ENCODE assay signal across 21 cellular contexts in genomic region chr17:8923762-8924161, GRCh38. TPM values are rescaled to one million over a fixed set of nuclear protein-coding genes. Genes with fewer than 3 reads are reported as not detected.
DNase-seq lines count a peak whose midpoint lies in the region; TF ChIP-seq lines count a peak whose summit lies in the region.
"Had no signal": no experiment of that assay in that cellular context is flagged by ENCODE, and none has a peak within 500 bp of the region (broad histone marks: within the 10 kb centered on the region; RNA-seq: fewer than 3 reads in every experiment).

No MANE protein-coding gene starts in this region.

- peaks cover 5% of the 10 kb centered on the region; the same call in 1 of the 2 replicates for H3F3A ChIP-seq in MM.1S (ENCODE audit: insufficient read depth, low read length)

- H3K27ac Mint-ChIP-seq in CD14-positive monocyte = peak overlapping the region in 4 of 7 donors; percentile 99 to 100 (median 99)
- H3K27ac Mint-ChIP-seq: B cell had no signal

- H3K4me2 ChIP-seq in MM.1S (ENCODE audit: low read depth, low read length) (no peak overlapping the region), osteoblast (ENCODE audit: insufficient read depth, low read length) (no peak overlapping the region)
- H3K4me2 ChIP-seq: A549 had no signal

- intact Hi-C loops in CD14-positive monocyte (cut with micrococcal nuclease) (loop anchor here in 1 of 2 donors (2.0 kb wide), 2 partner anchors 31 to 41 kb away; partner anchors contain the start of gene PIK3R5), esophagus muscularis mucosa (cut with DNase I) (no loop called here)

- TF ChIP-seq CTCF in CD14-positive monocyte (IDR thresholded peaks at IDR 0.05) = no peak
- no peak for TF ChIP-seq CTCF in MM.1S (IDR thresholded peaks at IDR 0.05; ENCODE audit: low read length)
- no peak for TF ChIP-seq CTCF in esophagus muscularis mucosa (IDR thresholded peaks at IDR 0.05)
- no peak for TF ChIP-seq CTCF in osteoblast (IDR thresholded peaks at IDR 0.05; ENCODE audit: extremely low read depth, low read depth, low read length)
- no peak for TF ChIP-seq CTCF in suprapubic skin (IDR thresholded peaks at IDR 0.05)

- H3K9me2 ChIP-seq in MM.1S (replicated peaks; ENCODE audit: insufficient read depth, low read length) = no peaks in the 10 kb centered on the region

- peaks cover 10 to 24% (median 19%) of the 10 kb centered on the region in 7 donors for H3K9me3 Mint-ChIP-seq in CD14-positive monocyte

- no peak overlapping the region for H3K4me3 ChIP-seq in MM.1S (ENCODE audit: low read length)
- no peak overlapping the region for H3K4me3 ChIP-seq in esophagus muscularis mucosa
- H3K4me3 ChIP-seq in osteoblast (ENCODE audit: insufficient read depth, low read length) = no peak overlapping the region
- no peak overlapping the region for H3K4me3 ChIP-seq in suprapubic skin
- H3K4me3 ChIP-seq: A549 had no signal

- H3K27me3 ChIP-seq in MM.1S (replicated peaks; ENCODE audit: insufficient read depth, low read length) = 0 out of 2 replicates have a peak, but pooled peaks cover 3% of the 10 kb centered on the region
- no peaks in the 10 kb centered on the region for H3K27me3 ChIP-seq in esophagus muscularis mucosa
- H3K27me3 ChIP-seq in osteoblast (ENCODE audit: insufficient read depth, low read length) = no peaks in the 10 kb centered on the region
- H3K27me3 ChIP-seq in suprapubic skin = no peaks in the 10 kb centered on the region

- no peak for TF ChIP-seq POLR2A in esophagus muscularis mucosa (IDR thresholded peaks at IDR 0.05; ENCODE audit: low read depth)
- no peak for TF ChIP-seq POLR2A in suprapubic skin (IDR thresholded peaks at IDR 0.05)

- H4K20me1 ChIP-seq in MM.1S (ENCODE audit: insufficient read depth, low read length) = no peaks in the 10 kb centered on the region
- no peaks in the 10 kb centered on the region for H4K20me1 ChIP-seq in osteoblast (ENCODE audit: insufficient read depth, low read length)

- DNase-seq in CD14-positive monocyte (ENCODE audit: low spot score) (no peak), MM.1S (no peak), esophagus muscularis mucosa (ENCODE audit: extremely low spot score) (peak; percentile 45), osteoblast (ENCODE audit: insufficient read length, low spot score, missing footprints) (peak; percentile 17), suprapubic skin (ENCODE audit: low spot score in 2 of 2) (no peak), amygdala (lab: John Stamatoyannopoulos, UW) (no peak)
- no peak for DNase-seq in activated effector memory CD4-positive, alpha-beta T cell treated with anti-CD3 and anti-CD28 coated beads, Interleukin-2, amount 50 U/mL, for 16 hours
- DNase-seq: CD4-positive, CD25-positive, alpha-beta regulatory T cell; DMS79 treated with DMSO at 0.1 percent for 48 hours; KBM-7; NCI-H1694; NCI-H2081; NCI-H2171; NCI-H345; NCI-H524; NCI-H82; Right ventricle myocardium superior had no signal

- no peaks in the 10 kb centered on the region for H3K36me3 ChIP-seq in MM.1S (replicated peaks; ENCODE audit: insufficient read depth, low read length)
- H3K36me3 ChIP-seq in esophagus muscularis mucosa = no peaks in the 10 kb centered on the region
- H3K36me3 ChIP-seq in osteoblast (ENCODE audit: insufficient read depth, low read length) = no peaks in the 10 kb centered on the region
- H3K36me3 ChIP-seq in suprapubic skin = no peaks in the 10 kb centered on the region

- H3K9me3 ChIP-seq in MM.1S (replicated peaks; ENCODE audit: insufficient read depth, low read length) (no peaks in the 10 kb centered on the region), esophagus muscularis mucosa (peaks cover 0 to 26% (median 19%) of the 10 kb centered on the region in 4 donors), osteoblast (ENCODE audit: low read depth, low read length) (peaks cover 9% of the 10 kb centered on the region), suprapubic skin (peaks cover 19% of the 10 kb centered on the region)

- peaks cover 30 to 33% of the 10 kb centered on the region in 2 donors for H3K36me3 Mint-ChIP-seq in CD14-positive monocyte

- H3K27me3 Mint-ChIP-seq in CD14-positive monocyte (ENCODE audit: low read depth in 3 of 3) = no peaks in the 10 kb centered on the region
- H3K27me3 Mint-ChIP-seq: B cell; CD4-positive, CD25-positive, alpha-beta regulatory T cell had no signal

- peak overlapping the region; percentile 60; the same call in 1 of the 2 replicates for H3K27ac ChIP-seq in MM.1S (ENCODE audit: low read length)
- H3K27ac ChIP-seq in esophagus muscularis mucosa (replicated peaks in 1 of 4) = peak overlapping the region in 1 of 4 donors; percentile 14
- H3K27ac ChIP-seq in osteoblast (ENCODE audit: low read depth, low read length) = no peak overlapping the region
- no peak overlapping the region for H3K27ac ChIP-seq in suprapubic skin
- H3K27ac ChIP-seq: A549 had no signal

- no peak overlapping the region for H3K9ac ChIP-seq in MM.1S (ENCODE audit: low read length)

- TF ChIP-seq EP300 in esophagus muscularis mucosa (IDR thresholded peaks at IDR 0.05) (no peak), suprapubic skin (IDR thresholded peaks at IDR 0.05) (no peak)

- H3K4me1 ChIP-seq in MM.1S (ENCODE audit: low read length) = peaks cover 21% of the 10 kb centered on the region
- H3K4me1 ChIP-seq in esophagus muscularis mucosa = no peaks in the 10 kb centered on the region
- H3K4me1 ChIP-seq in osteoblast (ENCODE audit: insufficient read depth, low read length) = peaks cover 11% of the 10 kb centered on the region
- no peaks in the 10 kb centered on the region for H3K4me1 ChIP-seq in suprapubic skin
- H3K4me1 ChIP-seq: A549 had no signal

- H3K79me2 ChIP-seq in MM.1S (ENCODE audit: low read length) (no peaks in the 10 kb centered on the region), osteoblast (ENCODE audit: insufficient read depth, low read length) (no peaks in the 10 kb centered on the region)

- WGBS in esophagus muscularis mucosa = 77% methylated on average over 1 of the region's 1 CpG
- 88% methylated on average over 1 of the region's 1 CpG for WGBS in suprapubic skin

- H2AFZ ChIP-seq in MM.1S (ENCODE audit: low read length) (no peak overlapping the region), osteoblast (ENCODE audit: low read length) (no peak overlapping the region)

- peak overlapping the region in 1 of 2 donors; percentile 48 for H3K4me3 Mint-ChIP-seq in CD14-positive monocyte
- H3K4me3 Mint-ChIP-seq: B cell had no signal

- H3K4me1 Mint-ChIP-seq in CD14-positive monocyte = peaks cover 35% of the 10 kb centered on the region

RNA-seq across cellular contexts. Expression of gene PIK3R5, which starts 41.7 kb away (rescaled TPM):
- 10 to 100 TPM; 32.1 to 47.5 TPM for polyA plus RNA-seq in CD14-positive monocyte
- 10 to 100 TPM in 2 of 4 donors, 1 to 10 TPM in 2; 7.0 to 16.2 (median 9.6) TPM for total RNA-seq in esophagus muscularis mucosa
- total RNA-seq in osteoblast = under 0.01 and 0.36 TPM in 2 replicates
- 10 to 100 TPM in 1 of 4 donors, 1 to 10 TPM in 3; 3.6 to 13.5 (median 5.0) TPM for total RNA-seq in suprapubic skin
- total RNA-seq: H4, HT-29 had no signal

RNA-seq across cellular contexts. Expression of gene PIK3R6, which starts 56.3 kb away (rescaled TPM):
- polyA plus RNA-seq in CD14-positive monocyte = 1 to 10 TPM; 3.6 to 5.8 TPM
- total RNA-seq in esophagus muscularis mucosa (1 to 10 TPM in 3 of 4 donors, under 1 TPM in 1; 0.52 to 3.3 (median 1.8) TPM), osteoblast (not detected in 2 replicates), suprapubic skin (1 to 10 TPM in 3 of 4 donors, under 1 TPM in 1; 0.30 to 5.1 (median 1.5) TPM)
- total RNA-seq: H4, HT-29 had no signal
- polyA plus RNA-seq: A549; CD4-positive, CD25-positive, alpha-beta regulatory T cell had no signal

Comparison
In these comparisons a context has a peak if more than half of its experiments do, and no peak if none do; other contexts are left out.
1. DNase-seq: peak in esophagus muscularis mucosa (single experiment) and osteoblast (single experiment); none in CD14-positive monocyte (single experiment), MM.1S (single experiment), suprapubic skin (0 of 2), amygdala (0 of 56) and activated effector memory CD4-positive, alpha-beta T cell treated with anti-CD3 and anti-CD28 coated beads, Interleukin-2, amount 50 U/mL, for 16 hours (single experiment).